9 cellular contexts compared by ENCODE assay signal in the genomic region with DNA sequence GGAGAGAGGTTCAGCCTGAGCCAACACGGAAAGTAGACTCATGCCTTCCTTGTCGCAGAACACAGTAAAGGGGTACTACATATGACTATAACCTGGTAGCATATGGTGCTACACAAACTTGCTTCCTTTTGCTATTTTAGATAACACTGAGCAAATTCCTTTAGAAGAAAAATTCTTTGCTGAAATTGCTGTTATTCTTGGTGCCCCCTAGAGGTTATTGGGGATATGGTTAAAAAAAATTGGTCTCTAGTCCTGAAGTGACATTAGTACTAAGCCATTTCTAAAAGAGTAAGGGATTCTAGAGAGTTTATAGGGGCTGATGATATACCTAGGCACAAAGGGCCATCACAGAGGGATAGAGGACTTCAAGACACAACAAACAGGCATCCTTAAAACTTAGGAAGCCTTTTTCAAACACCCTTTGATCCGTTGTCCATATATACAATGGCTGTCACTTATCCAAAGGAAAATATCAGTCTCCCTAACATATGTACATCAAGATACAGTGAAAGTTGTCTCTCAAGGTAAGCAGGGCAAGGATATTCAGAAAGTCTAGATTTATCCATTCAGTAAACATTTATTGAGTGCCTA. TPM values are rescaled to one million over a fixed set of nuclear protein-coding genes. Genes with fewer than 3 reads are reported as not detected.
DNase-seq lines count a peak whose midpoint lies in the region; ATAC-seq, FAIRE-seq and TF ChIP-seq lines count a peak whose summit lies in the region.
"Had no signal": no experiment of that assay in that cellular context is flagged by ENCODE, and none has a peak within 500 bp of the region (broad histone marks: within the 10 kb centered on the region; RNA-seq: fewer than 3 reads in every experiment).

No MANE protein-coding gene starts in this region.

- H3K9ac ChIP-seq in SU-DHL-6 (ENCODE audit: low read length) (no peak overlapping the region), HepG2 (ENCODE audit: insufficient read depth, low read depth, low read length) (no peak overlapping the region)

- TF ChIP-seq RAD21 in HepG2 (CRISPR knock-in tag; IDR thresholded peaks at IDR 0.05) = no peak

- POLR2A ChIA-PET in HepG2 (lab: Yijun Ruan, JAX) = no interaction called here

- H3K27me3 ChIP-seq in SU-DHL-6 (ENCODE audit: low read length) (no peaks in the 10 kb centered on the region), HepG2 (ENCODE audit: control insufficient read depth in 1 of 2, insufficient read depth in 2 of 2, low read length in 2 of 2) (no peaks in the 10 kb centered on the region)

- H3K36me3 ChIP-seq in SU-DHL-6 (ENCODE audit: low read length) (no peaks in the 10 kb centered on the region), HepG2 (replicated peaks in 1 of 2; ENCODE audit: control insufficient read depth in 1 of 2, insufficient read depth in 2 of 2, low read length in 2 of 2) (no peaks in the 10 kb centered on the region)

- H3K79me2 ChIP-seq in SU-DHL-6 (ENCODE audit: insufficient read depth, low read length) (no peaks in the 10 kb centered on the region), HepG2 (ENCODE audit: insufficient read depth, low read length) (no peaks in the 10 kb centered on the region)

- no peak for FAIRE-seq in D721Med (lab: Jason Lieb, UNC)
- peak; percentile 88 for FAIRE-seq in H54 (lab: Jason Lieb, UNC)
- peak; percentile 47 for FAIRE-seq in HepG2 (lab: Jason Lieb, UNC)
- FAIRE-seq: colon had no signal

- H3F3A ChIP-seq in SU-DHL-6 (ENCODE audit: insufficient read depth) = no peaks in the 10 kb centered on the region

- peak; percentile 33; the same call in 2 of the 3 replicates for ATAC-seq in HepG2
- no peak for ATAC-seq in omental fat pad (ENCODE audit: low FRiP score)

- H3K27ac ChIP-seq in SU-DHL-6 (ENCODE audit: low read depth, low read length) (no peak overlapping the region), HepG2 (ENCODE audit: extremely low read length, insufficient read depth, low read length) (no peak overlapping the region)

- in situ Hi-C loops in HepG2 (cut with HindIII; ENCODE audit: extremely low pct_ligation_motif_present, low pct_unique_long_range_greater_than_20kb) = no loop called here

- no TSS peak for BruUV-seq in HepG2 (replicated peaks; lab: Mats Ljungman, UMichigan)

- H3K9me3 ChIP-seq in SU-DHL-6 (ENCODE audit: insufficient read depth, low read length) = no peaks in the 10 kb centered on the region
- H3K9me3 ChIP-seq in HepG2 (ENCODE audit: low read length) = no peaks in the 10 kb centered on the region

- no peak overlapping the region for H2AFZ ChIP-seq in SU-DHL-6 (ENCODE audit: low read depth, low read length, severe bottlenecking)
- no peak overlapping the region for H2AFZ ChIP-seq in HepG2 (ENCODE audit: low read length)

- intact Hi-C loops in HepG2 (cut with micrococcal nuclease; ENCODE audit: unreplicated experiment) = loop anchor here (1.0 kb wide), 1 partner anchor 56 kb away; no protein-coding TSS in a partner anchor

- WGBS in HepG2 (ENCODE audit: low lambda C conversion rate) = 49% methylated on average over 3 of the region's 3 CpGs

- H3K4me3 ChIP-seq in SU-DHL-6 (ENCODE audit: insufficient read depth, low read length, poor library complexity, severe bottlenecking) (no peak overlapping the region), HepG2 (replicated peaks in 1 of 3; ENCODE audit: insufficient read depth in 1 of 3, low read depth in 2 of 3, low read length in 3 of 3) (no peak overlapping the region)

- TF ChIP-seq POLR2A in H54 (IDR thresholded peaks at IDR 0.05; ENCODE audit: low read depth, low read length) (no peak), HepG2 (IDR thresholded peaks at IDR 0.05; ENCODE audit: insufficient read depth in 1 of 2, low read depth in 2 of 2, low read length in 2 of 2) (no peak)

- TF ChIP-seq EP300 in HepG2 (IDR thresholded peaks at IDR 0.05; ENCODE audit: low read depth in 2 of 2, low read length in 2 of 2) (no peak), HepG2 (CRISPR knock-in tag; IDR thresholded peaks at IDR 0.05; ENCODE audit: borderline replicate concordance) (no peak)

- DNase-seq in D721Med (ENCODE audit: insufficient read length, low spot score) (no peak), H54 (ENCODE audit: insufficient read length, low spot score) (no peak), HepG2 (ENCODE audit: low spot score) (peak; percentile 12), NCI-H128 (lab: John Stamatoyannopoulos, UW; ENCODE audit: unreplicated experiment) (no peak), NCI-H2196 (lab: John Stamatoyannopoulos, UW; ENCODE audit: unreplicated experiment) (no peak), omental fat pad (ENCODE audit: low spot score) (no peak)
- DNase-seq in stimulated activated CD4-positive, alpha-beta T cell treated with anti-CD3 and anti-CD28 coated beads, Interleukin-12 subunit alpha, Interleukin-12 subunit beta, amount 100 ng/mL, for 4 hours = no peak

- H3K9me2 ChIP-seq in SU-DHL-6 (replicated peaks; ENCODE audit: insufficient read depth, low read length) = no peaks in the 10 kb centered on the region

- no peaks in the 10 kb centered on the region for H4K20me1 ChIP-seq in SU-DHL-6 (ENCODE audit: low read depth, low read length)
- H4K20me1 ChIP-seq in HepG2 (ENCODE audit: insufficient read depth, low read length) = no peaks in the 10 kb centered on the region

- H3K4me1 ChIP-seq in HepG2 (ENCODE audit: insufficient read depth, low read length) = no peaks in the 10 kb centered on the region

- TF ChIP-seq CTCF in D721Med (IDR thresholded peaks at IDR 0.05; ENCODE audit: insufficient read depth, missing control alignments) (peak; percentile 52), SU-DHL-6 (IDR thresholded peaks at IDR 0.05; ENCODE audit: insufficient read depth, low read length, poor library complexity, severe bottlenecking) (peak; percentile 50), HepG2 (CRISPR knock-in tag; IDR thresholded peaks at IDR 0.05) (peak; percentile 37), omental fat pad (IDR thresholded peaks at IDR 0.05) (no peak)

- H3K4me2 ChIP-seq in SU-DHL-6 (ENCODE audit: low read depth, low read length, poor library complexity, severe bottlenecking) (no peak overlapping the region), HepG2 (ENCODE audit: low read depth, low read length) (no peak overlapping the region)

- CTCF ChIA-PET in HepG2 (lab: Yijun Ruan, JAX; ENCODE audit: low intra/inter-chr PET ratio, low total read pairs) = interaction anchor here (2.4 kb wide), 1 partner anchor 56 kb away, joined by 14 read pairs; no protein-coding TSS in a partner anchor

TF ChIP-seq in HepG2, 621 proteins besides CTCF, POLR2A, EP300 and RAD21:
- TF ChIP-seq STAG1 (CRISPR knock-in tag; IDR thresholded peaks at IDR 0.05) (peak; percentile 29), NR1H2 (CRISPR knock-in tag; IDR thresholded peaks at IDR 0.05; ENCODE audit: borderline replicate concordance, low read depth) (no peak)

RNA-seq across cellular contexts. Expression of gene HS6ST3, which starts 13.9 kb away (rescaled TPM):
- total RNA-seq in HepG2 (2016; rRNA removed; fragmentation: Illumina TruSeq; extraction: Trizol) (not detected in 2 replicates), omental fat pad (under 1 TPM in 3 of 4 donors, not detected in 1; 0.09 to 0.32 (median 0.24) TPM)
- total RNA-seq in HepG2 (2016; cell fraction: cytosol; rRNA removed; fragmentation: Illumina TruSeq; extraction: Trizol; ENCODE audit: low read depth) = not detected in 2 replicates
- not detected in 2 replicates for total RNA-seq in HepG2 (2016; cell fraction: insoluble cytoplasmic fraction; rRNA removed; fragmentation: Illumina TruSeq; extraction: Trizol)
- not detected in 2 replicates for total RNA-seq in HepG2 (2016; cell fraction: membrane; rRNA removed; fragmentation: Illumina TruSeq; extraction: Trizol)
- not detected in 2 replicates for total RNA-seq in HepG2 (2016; cell fraction: nucleus; rRNA removed; fragmentation: Illumina TruSeq; extraction: Trizol)
- polyA plus RNA-seq in HepG2 (2011; rRNA removed) = not detected in 2 replicates
- not detected in 2 replicates for polyA plus RNA-seq in HepG2 (2011; cell fraction: cytosol; rRNA removed)
- polyA plus RNA-seq in HepG2 (2011; cell fraction: nucleus; rRNA removed) = not detected in 2 replicates
- polyA plus RNA-seq in HepG2 (2012) = not detected in 2 replicates
- polyA plus RNA-seq in HepG2 (2016; cell fraction: cytosol; fragmentation: Illumina TruSeq; extraction: Trizol; ENCODE audit: low read depth) = not detected in 2 replicates
- not detected in 2 replicates for polyA plus RNA-seq in HepG2 (2016; cell fraction: insoluble cytoplasmic fraction; fragmentation: Illumina TruSeq; extraction: Trizol; ENCODE audit: low read depth)
- polyA plus RNA-seq in HepG2 (2016; cell fraction: membrane; fragmentation: Illumina TruSeq; extraction: Trizol; ENCODE audit: low read depth) = not detected in 2 replicates
- not detected in 2 replicates for polyA plus RNA-seq in HepG2 (2016; cell fraction: nucleus; fragmentation: Illumina TruSeq; extraction: Trizol; ENCODE audit: insufficient read depth, low read depth)
- polyA minus RNA-seq in HepG2 (2011; rRNA and poly(A)+ RNA removed; ENCODE audit: low replicate concordance) = not detected in 2 replicates
- not detected in 2 replicates for polyA minus RNA-seq in HepG2 (2011; cell fraction: cytosol; rRNA and poly(A)+ RNA removed)
- not detected in 2 replicates for polyA minus RNA-seq in HepG2 (2011; cell fraction: nucleus; rRNA and poly(A)+ RNA removed)

RNA-seq across cellular contexts. Expression of gene UGGT2, which starts 22.8 kb away (rescaled TPM):
- total RNA-seq in HepG2 (2016; rRNA removed; fragmentation: Illumina TruSeq; extraction: Trizol) (14.9 and 27.1 TPM in 2 replicates), omental fat pad (10 to 100 TPM; 32.6 to 86.4 (median 42.9) TPM)
- total RNA-seq in HepG2 (2016; cell fraction: cytosol; rRNA removed; fragmentation: Illumina TruSeq; extraction: Trizol; ENCODE audit: low read depth) = 40.7 and 48.1 TPM in 2 replicates
- total RNA-seq in HepG2 (2016; cell fraction: insoluble cytoplasmic fraction; rRNA removed; fragmentation: Illumina TruSeq; extraction: Trizol) = 14.2 and 31.4 TPM in 2 replicates
- 9.9 and 12.8 TPM in 2 replicates for total RNA-seq in HepG2 (2016; cell fraction: membrane; rRNA removed; fragmentation: Illumina TruSeq; extraction: Trizol)
- total RNA-seq in HepG2 (2016; cell fraction: nucleus; rRNA removed; fragmentation: Illumina TruSeq; extraction: Trizol) = 91.9 and 94.0 TPM in 2 replicates
- polyA plus RNA-seq in HepG2 (2011; rRNA removed) = 13.2 and 13.7 TPM in 2 replicates
- polyA plus RNA-seq in HepG2 (2011; cell fraction: cytosol; rRNA removed) = 4.4 and 6.6 TPM in 2 replicates
- 11.2 and 15.0 TPM in 2 replicates for polyA plus RNA-seq in HepG2 (2011; cell fraction: nucleus; rRNA removed)
- 16.8 and 17.7 TPM in 2 replicates for polyA plus RNA-seq in HepG2 (2012)
- 0.51 and 0.80 TPM in 2 replicates for polyA plus RNA-seq in HepG2 (2016; cell fraction: cytosol; fragmentation: Illumina TruSeq; extraction: Trizol; ENCODE audit: low read depth)
- polyA plus RNA-seq in HepG2 (2016; cell fraction: insoluble cytoplasmic fraction; fragmentation: Illumina TruSeq; extraction: Trizol; ENCODE audit: low read depth) = 5.1 and 6.2 TPM in 2 replicates
- polyA plus RNA-seq in HepG2 (2016; cell fraction: membrane; fragmentation: Illumina TruSeq; extraction: Trizol; ENCODE audit: low read depth) = 0.60 and 1.2 TPM in 2 replicates
- 32.7 and 36.1 TPM in 2 replicates for polyA plus RNA-seq in HepG2 (2016; cell fraction: nucleus; fragmentation: Illumina TruSeq; extraction: Trizol; ENCODE audit: insufficient read depth, low read depth)
- 15.9 and 44.6 TPM in 2 replicates for polyA minus RNA-seq in HepG2 (2011; rRNA and poly(A)+ RNA removed; ENCODE audit: low replicate concordance)
- 17.1 and 18.8 TPM in 2 replicates for polyA minus RNA-seq in HepG2 (2011; cell fraction: cytosol; rRNA and poly(A)+ RNA removed)
- polyA minus RNA-seq in HepG2 (2011; cell fraction: nucleus; rRNA and poly(A)+ RNA removed) = 125 and 132 TPM in 2 replicates

Comparison
In these comparisons a context has a peak if more than half of its experiments do, and no peak if none do; other contexts are left out.
1. CTCF ChIP-seq: peak in D721Med (single experiment), SU-DHL-6 (single experiment) and HepG2 (single experiment); none in omental fat pad (0 of 3).